ENCODE assay signal across 15 cellular contexts in genomic region chr6:130575557-130575956, GRCh38.
DNase-seq lines count a peak whose midpoint lies in the region; ATAC-seq and TF ChIP-seq lines count a peak whose summit lies in the region.
"Had no signal": no experiment of that assay in that cellular context is flagged by ENCODE, and none has a peak within 500 bp of the region (broad histone marks: within the 10 kb centered on the region; RNA-seq: fewer than 3 reads in every experiment).

No MANE protein-coding gene starts in this region.

- H3K36me3 Mint-ChIP-seq in activated naive CD4-positive, alpha-beta T cell treated with anti-CD3 and anti-CD28 coated beads, Interleukin-2, amount 10 ng/mL, durations not matched to agents 7 days and 5 days: peaks cover 51% of the 10 kb centered on the region
- no peaks in the 10 kb centered on the region for H3K36me3 Mint-ChIP-seq in activated naive CD8-positive, alpha-beta T cell treated with anti-CD3 and anti-CD28 coated beads, Interleukin-2, amount 50 U/mL, for 24 hours (ENCODE audit: low read depth)

- peaks cover 48% of the 10 kb centered on the region for H3K4me1 Mint-ChIP-seq in activated naive CD4-positive, alpha-beta T cell treated with anti-CD3 and anti-CD28 coated beads, Interleukin-2, amount 10 ng/mL, durations not matched to agents 7 days and 5 days
- H3K4me1 Mint-ChIP-seq in activated naive CD8-positive, alpha-beta T cell treated with anti-CD3 and anti-CD28 coated beads, Interleukin-2, amount 50 U/mL, for 24 hours: peaks cover 31% of the 10 kb centered on the region

- H3K4me3 Mint-ChIP-seq in activated naive CD4-positive, alpha-beta T cell treated with anti-CD3 and anti-CD28 coated beads, Interleukin-2, amount 10 ng/mL, durations not matched to agents 7 days and 5 days: peak overlapping the region; percentile 8
- H3K4me3 Mint-ChIP-seq in activated naive CD8-positive, alpha-beta T cell treated with anti-CD3 and anti-CD28 coated beads, Interleukin-2, amount 50 U/mL, for 24 hours: peak overlapping the region; percentile 56

- peak overlapping the region; percentile 91 for H3K27ac Mint-ChIP-seq in activated naive CD4-positive, alpha-beta T cell treated with anti-CD3 and anti-CD28 coated beads, Interleukin-2, amount 10 ng/mL, durations not matched to agents 7 days and 5 days
- H3K27ac Mint-ChIP-seq in activated naive CD8-positive, alpha-beta T cell treated with anti-CD3 and anti-CD28 coated beads, Interleukin-2, amount 50 U/mL, for 24 hours: peak overlapping the region; percentile 73

- intact Hi-C loops in thyroid gland (cut with DNase I): no loop called here

- 85 to 89% methylated on average over 3 of the region's 3 CpGs for WGBS in thyroid gland, 2 donors

- no peaks in the 10 kb centered on the region for H3K27me3 ChIP-seq in thyroid gland
- H3K27me3 ChIP-seq: SJCRH30, transverse colon had no signal

- H3K36me3 ChIP-seq in thyroid gland: no peaks in the 10 kb centered on the region
- H3K36me3 ChIP-seq: SJCRH30, transverse colon had no signal

- H3K27ac ChIP-seq in thyroid gland: no peak overlapping the region
- H3K27ac ChIP-seq: SJCRH30 had no signal

- TF ChIP-seq CTCF in thyroid gland (IDR thresholded peaks at IDR 0.05): no peak

- DNase-seq in activated naive CD4-positive, alpha-beta T cell treated with anti-CD3 and anti-CD28 coated beads, Interleukin-2, amount 10 ng/mL, durations not matched to agents 7 days and 5 days: no peak
- DNase-seq in activated naive CD4-positive, alpha-beta T cell treated with Interleukin-2 at 50 U/mL for 16 hours: no peak
- no peak for DNase-seq in activated naive CD8-positive, alpha-beta T cell treated with anti-CD3 and anti-CD28 coated beads, Interleukin-2, amount 50 U/mL, for 24 hours
- no peak for DNase-seq in stimulated activated CD4-positive, alpha-beta T cell treated with anti-CD3 and anti-CD28 coated beads, Interleukin-12 subunit alpha, Interleukin-12 subunit beta, amount 100 ng/mL, for 4 hours
- DNase-seq in thyroid gland: no peak
- no peak for DNase-seq in stimulated activated CD8-positive, alpha-beta memory T cell treated with anti-CD3 and anti-CD28 coated beads, Interleukin-4, amount 100 ng/mL, for 48 hours
- DNase-seq: amniotic stem cell, DMS53, foreskin melanocyte, NCI-H1417, NCI-H345 had no signal

- H3K27me3 Mint-ChIP-seq in activated naive CD4-positive, alpha-beta T cell treated with anti-CD3 and anti-CD28 coated beads, Interleukin-2, amount 10 ng/mL, durations not matched to agents 7 days and 5 days: no peaks in the 10 kb centered on the region
- H3K27me3 Mint-ChIP-seq in activated naive CD8-positive, alpha-beta T cell treated with anti-CD3 and anti-CD28 coated beads, Interleukin-2, amount 50 U/mL, for 24 hours: peaks cover 2% of the 10 kb centered on the region

- H3K4me3 ChIP-seq in thyroid gland (replicated peaks in 1 of 3): no peak overlapping the region
- H3K4me3 ChIP-seq: SJCRH30, transverse colon had no signal

- no peak for TF ChIP-seq POLR2A in thyroid gland (IDR thresholded peaks at IDR 0.05)

- H3K9me3 ChIP-seq in thyroid gland: no peaks in the 10 kb centered on the region

- CTCF ChIA-PET in activated naive CD4-positive, alpha-beta T cell treated with anti-CD3 and anti-CD28 coated beads, Interleukin-2, amount 10 ng/mL, durations not matched to agents 7 days and 5 days (lab: Charles Lee): interaction anchor here (1.2 to 3.1 kb wide), 2 partner anchors 58 to 122 kb away, joined by 4 to 16 read pairs; no protein-coding TSS in a partner anchor

- no peaks in the 10 kb centered on the region for H3K4me1 ChIP-seq in thyroid gland
- H3K4me1 ChIP-seq: transverse colon had no signal

- H3K9me3 Mint-ChIP-seq in activated naive CD4-positive, alpha-beta T cell treated with anti-CD3 and anti-CD28 coated beads, Interleukin-2, amount 10 ng/mL, durations not matched to agents 7 days and 5 days: peaks cover 41% of the 10 kb centered on the region
- H3K9me3 Mint-ChIP-seq in activated naive CD8-positive, alpha-beta T cell treated with anti-CD3 and anti-CD28 coated beads, Interleukin-2, amount 50 U/mL, for 24 hours: no peaks in the 10 kb centered on the region

- ATAC-seq in HG03045 (IDR thresholded peaks at IDR 0.05; ENCODE audit: unreplicated experiment): peak; percentile 16
- peak; percentile 14 for ATAC-seq in activated naive CD8-positive, alpha-beta T cell treated with anti-CD3 and anti-CD28 coated beads, Interleukin-2, amount 50 U/mL, for 24 hours
- no peak for ATAC-seq in HG03159 (IDR thresholded peaks at IDR 0.05; ENCODE audit: unreplicated experiment)
